Comparison of ENCODE assay signal across 16 cellular contexts in genomic region chr1:68254667-68255226, GRCh38. TPM values are rescaled to one million over a fixed set of nuclear protein-coding genes. Genes with fewer than 3 reads are reported as not detected.
A peak's percentile ranks its signal among the peaks of the same experiment; 100 is the strongest.
DNase-seq lines count a peak whose midpoint lies in the region; ATAC-seq and TF ChIP-seq lines count a peak whose summit lies in the region.
"Had no signal": no experiment of that assay in that cellular context is flagged by ENCODE, and none has a peak within 500 bp of the region (broad histone marks: within the 10 kb centered on the region; RNA-seq: fewer than 3 reads in every experiment).

No MANE protein-coding gene starts in this region.

- in situ Hi-C loops in IMR-90 (cut with MboI; ENCODE audit: low sequenced_read_pairs) (no loop called here), brain microvascular endothelial cell (cut with HindIII; ENCODE audit: low pct_ligation_motif_present, low sequenced_read_pairs) (no loop called here)

- H3K14ac ChIP-seq in IMR-90 (replicated peaks; ENCODE audit: low read depth, low read length) = no peak overlapping the region

- H3K9me3 ChIP-seq in IMR-90 (ENCODE audit: control insufficient read depth, insufficient read depth, low read length) = no peaks in the 10 kb centered on the region
- H3K9me3 ChIP-seq in neutrophil = no peaks in the 10 kb centered on the region
- no peaks in the 10 kb centered on the region for H3K9me3 ChIP-seq in stomach smooth muscle (ENCODE audit: control insufficient read depth in 2 of 2, low read length in 2 of 2)

- dilution Hi-C loops in IMR-90 (cut with HindIII; ENCODE audit: low sequenced_read_pairs, unreplicated experiment) = no loop called here

- no peak overlapping the region for H3K56ac ChIP-seq in IMR-90 (ENCODE audit: extremely low read depth, insufficient read depth, low read length)

- H3K27ac ChIP-seq in IMR-90 (ENCODE audit: insufficient read depth, low read length) (no peak overlapping the region), neutrophil (peak overlapping the region; percentile 73), stomach smooth muscle (ENCODE audit: low read length) (peak overlapping the region; percentile 26), brain microvascular endothelial cell (no peak overlapping the region)
- H3K27ac ChIP-seq: BLaER1 treated with 17β-estradiol and CSF1 and Interleukin-3, amounts not matched to agents 10 nM and 100 nM had no signal

- no peaks in the 10 kb centered on the region for H3K9me1 ChIP-seq in IMR-90 (ENCODE audit: insufficient read depth, low read length)

- no peak overlapping the region; the same call in 1 of the 2 replicates for H2BK120ac ChIP-seq in IMR-90 (ENCODE audit: low read depth, low read length)

- H3K27me3 Mint-ChIP-seq in chondrocyte (ENCODE audit: low read depth) = no peaks in the 10 kb centered on the region
- H3K27me3 Mint-ChIP-seq in stimulated activated naive B cell treated with anti-CD40 and anti-IgM and Interleukin-4, amounts not matched to agents 10 μg/mL and 1 μg/mL and 100 μg/mL, for 72 hours = peaks cover 0 to 4% of the 10 kb centered on the region in 2 donors
- H3K27me3 Mint-ChIP-seq: CD4-positive, alpha-beta T cell had no signal

- no peaks in the 10 kb centered on the region for H3K27me3 ChIP-seq in IMR-90 (ENCODE audit: control insufficient read depth, insufficient read depth, low read length)
- no peaks in the 10 kb centered on the region for H3K27me3 ChIP-seq in neutrophil
- H3K27me3 ChIP-seq in stomach smooth muscle (ENCODE audit: control insufficient read depth in 1 of 2, insufficient read depth in 2 of 2, low read length in 2 of 2) = no peaks in the 10 kb centered on the region
- no peaks in the 10 kb centered on the region for H3K27me3 ChIP-seq in brain microvascular endothelial cell (replicated peaks)
- H3K27me3 ChIP-seq: BLaER1 treated with 17β-estradiol and CSF1 and Interleukin-3, amounts not matched to agents 10 nM and 100 nM had no signal

- TF ChIP-seq CTCF in IMR-90 (conservative IDR thresholded peaks at IDR 0.05; ENCODE audit: low read depth, low read length) (no peak), chondrocyte (IDR thresholded peaks at IDR 0.05) (no peak), neutrophil (IDR thresholded peaks at IDR 0.05) (no peak), brain microvascular endothelial cell (IDR thresholded peaks at IDR 0.05; ENCODE audit: low read depth, low read length, missing control alignments) (no peak)

- peak overlapping the region; percentile 8; the same call in 1 of the 2 replicates for H3K18ac ChIP-seq in IMR-90 (ENCODE audit: low read depth, low read length)

- no peak overlapping the region for H2AK5ac ChIP-seq in IMR-90 (ENCODE audit: low read depth, low read length)

- H2BK15ac ChIP-seq in IMR-90 (ENCODE audit: low read depth, low read length) = no peak overlapping the region

- H3K36me3 ChIP-seq in IMR-90 (ENCODE audit: control insufficient read depth, insufficient read depth, low read length) (no peaks in the 10 kb centered on the region), neutrophil (no peaks in the 10 kb centered on the region), stomach smooth muscle (ENCODE audit: control insufficient read depth in 2 of 2, insufficient read depth in 2 of 2, low read length in 2 of 2) (no peaks in the 10 kb centered on the region), brain microvascular endothelial cell (replicated peaks) (no peaks in the 10 kb centered on the region)
- H3K36me3 ChIP-seq: BLaER1 treated with 17β-estradiol and CSF1 and Interleukin-3, amounts not matched to agents 10 nM and 100 nM had no signal

- peaks cover 12% of the 10 kb centered on the region for H3K4me1 Mint-ChIP-seq in chondrocyte (ENCODE audit: low read depth)
- no peaks in the 10 kb centered on the region for H3K4me1 Mint-ChIP-seq in stimulated activated naive B cell treated with anti-CD40 and anti-IgM and Interleukin-4, amounts not matched to agents 10 μg/mL and 1 μg/mL and 100 μg/mL, for 72 hours

- H2BK5ac ChIP-seq in IMR-90 (ENCODE audit: low read depth, low read length, poor library complexity, severe bottlenecking) = no peak overlapping the region

- H3K23ac ChIP-seq in IMR-90 (ENCODE audit: low read depth, low read length) = no peak overlapping the region

- no peaks in the 10 kb centered on the region for H3K79me1 ChIP-seq in IMR-90 (ENCODE audit: low read depth in 1 of 2, low read length in 2 of 2)

- H3K4me3 ChIP-seq in IMR-90 (ENCODE audit: insufficient read depth, low read depth, low read length) = no peak overlapping the region
- no peak overlapping the region for H3K4me3 ChIP-seq in neutrophil (ENCODE audit: low read depth in 1 of 2, low read length in 1 of 2)
- H3K4me3 ChIP-seq in stomach smooth muscle (ENCODE audit: low read length in 2 of 2) = peak overlapping the region in 1 of 2 donors; percentile 35
- no peak overlapping the region for H3K4me3 ChIP-seq in brain microvascular endothelial cell (ENCODE audit: low read depth, low read length)
- H3K4me3 ChIP-seq: BLaER1 treated with 17β-estradiol and CSF1 and Interleukin-3, amounts not matched to agents 10 nM and 100 nM; GM23338 had no signal

- 0 out of 4 replicates have a peak overlapping the region, but pooled peaks of 1 of the 2 experiments have one; percentile 10 for H4K8ac ChIP-seq in IMR-90 (ENCODE audit: low read depth in 2 of 2, low read length in 2 of 2)

- no peak overlapping the region for H2BK20ac ChIP-seq in IMR-90 (ENCODE audit: low read depth, low read length)

- BruUV-seq in IMR-90 (replicated peaks; lab: Mats Ljungman, UMichigan) = no TSS peak

- no peak for TF ChIP-seq RAD21 in IMR-90 (IDR thresholded peaks at IDR 0.05; ENCODE audit: low read length)

- no peak for TF ChIP-seq POLR2A in IMR-90 (IDR thresholded peaks at IDR 0.05; ENCODE audit: low read depth, low read length)

- no peak overlapping the region for H3K9ac ChIP-seq in IMR-90 (ENCODE audit: low read depth, low read length)
- no peak overlapping the region for H3K9ac ChIP-seq in stomach smooth muscle (ENCODE audit: low read length in 2 of 2)
- H3K9ac ChIP-seq: BLaER1 treated with 17β-estradiol and CSF1 and Interleukin-3, amounts not matched to agents 10 nM and 100 nM had no signal

- no peak overlapping the region for H3K4me3 Mint-ChIP-seq in chondrocyte (ENCODE audit: unreplicated experiment)
- no peak overlapping the region for H3K4me3 Mint-ChIP-seq in stimulated activated naive B cell treated with anti-CD40 and anti-IgM and Interleukin-4, amounts not matched to agents 10 μg/mL and 1 μg/mL and 100 μg/mL, for 72 hours
- H3K4me3 Mint-ChIP-seq: CD4-positive, alpha-beta T cell; GM23338 had no signal

- ATAC-seq in IMR-90 (ENCODE audit: low read depth) = 0 out of 2 replicates have a peak, but pooled peaks have one; percentile 17
- no peak for ATAC-seq in stimulated activated naive B cell treated with anti-CD40 and anti-IgM and Interleukin-4, amounts not matched to agents 10 μg/mL and 1 μg/mL and 100 μg/mL, for 72 hours (replicated peaks)
- ATAC-seq in HG03469 (IDR thresholded peaks at IDR 0.05; ENCODE audit: unreplicated experiment) = no peak
- ATAC-seq: GM23338 had no signal

- no peak overlapping the region for H3K4ac ChIP-seq in IMR-90 (ENCODE audit: low read depth, low read length)

- no peak overlapping the region for H4K91ac ChIP-seq in IMR-90 (ENCODE audit: insufficient read depth, low read depth, low read length)

- 0 out of 2 replicates have a peak overlapping the region, but pooled peaks have one; percentile 6 for H3K4me2 ChIP-seq in IMR-90 (ENCODE audit: low read depth, low read length)
- H3K4me2 ChIP-seq: BLaER1 treated with 17β-estradiol and CSF1 and Interleukin-3, amounts not matched to agents 10 nM and 100 nM; GM23338 had no signal

- H3K36me3 Mint-ChIP-seq in chondrocyte (ENCODE audit: low read depth) = no peaks in the 10 kb centered on the region
- no peaks in the 10 kb centered on the region for H3K36me3 Mint-ChIP-seq in stimulated activated naive B cell treated with anti-CD40 and anti-IgM and Interleukin-4, amounts not matched to agents 10 μg/mL and 1 μg/mL and 100 μg/mL, for 72 hours

- intact Hi-C loops in IMR-90 (cut with micrococcal nuclease) = loop anchor here (5.0 kb wide), 1 partner anchor 547 kb away; no protein-coding TSS in a partner anchor

- H4K20me1 ChIP-seq in IMR-90 (ENCODE audit: insufficient read depth, low read length) = no peaks in the 10 kb centered on the region
- H4K20me1 ChIP-seq: BLaER1 treated with 17β-estradiol and CSF1 and Interleukin-3, amounts not matched to agents 10 nM and 100 nM had no signal

- WGBS in IMR-90 (ENCODE audit: extremely low coverage in 2 of 2, insufficient read length in 1 of 2), 2 experiments = no CpG with 5 or more reads among the region's 3 CpGs

- POLR2A ChIA-PET in IMR-90 (lab: Charles Lee; ENCODE audit: unreplicated experiment) = interaction anchor here (0.9 kb wide), 1 partner anchor 22 kb away, joined by 3 read pairs; the partner anchor contains the start of gene WLS

- peaks cover 3% of the 10 kb centered on the region for H3K4me1 ChIP-seq in IMR-90 (ENCODE audit: control insufficient read depth, insufficient read depth, low read length)
- peaks cover 36 to 39% of the 10 kb centered on the region in 2 experiments for H3K4me1 ChIP-seq in neutrophil (ENCODE audit: control insufficient read depth in 1 of 2, insufficient read depth in 1 of 2, low read depth in 1 of 2, low read length in 1 of 2)
- H3K4me1 ChIP-seq in stomach smooth muscle (ENCODE audit: control insufficient read depth, insufficient read depth, low read length) = no peaks in the 10 kb centered on the region
- H3K4me1 ChIP-seq: BLaER1 treated with 17β-estradiol and CSF1 and Interleukin-3, amounts not matched to agents 10 nM and 100 nM had no signal

- DNase-seq in IMR-90 = no peak
- no peak for DNase-seq in chondrocyte (ENCODE audit: low spot score)
- no peak for DNase-seq in brain microvascular endothelial cell
- no peak for DNase-seq in stimulated activated naive B cell treated with anti-CD40 and anti-IgM and Interleukin-4, amounts not matched to agents 10 μg/mL and 1 μg/mL and 100 μg/mL, for 72 hours
- DNase-seq: ACHN; Calu3; CD4-positive, alpha-beta T cell; DMS 273 treated with DMSO at 0.1 percent for 48 hours; DMS79 treated with DMSO at 0.1 percent for 48 hours; GDM1; H7 had no signal

- peak overlapping the region; percentile 18 for H3K27ac Mint-ChIP-seq in chondrocyte (ENCODE audit: unreplicated experiment)
- no peak overlapping the region for H3K27ac Mint-ChIP-seq in stimulated activated naive B cell treated with anti-CD40 and anti-IgM and Interleukin-4, amounts not matched to agents 10 μg/mL and 1 μg/mL and 100 μg/mL, for 72 hours
- H3K27ac Mint-ChIP-seq: CD4-positive, alpha-beta T cell; GM23338 had no signal

- H3K9me3 Mint-ChIP-seq in chondrocyte (ENCODE audit: low read depth) = peaks cover 11% of the 10 kb centered on the region
- peaks cover 0 to 3% of the 10 kb centered on the region in 2 donors for H3K9me3 Mint-ChIP-seq in stimulated activated naive B cell treated with anti-CD40 and anti-IgM and Interleukin-4, amounts not matched to agents 10 μg/mL and 1 μg/mL and 100 μg/mL, for 72 hours
- H3K9me3 Mint-ChIP-seq: GM23338 had no signal

- no peak overlapping the region for H2AK9ac ChIP-seq in IMR-90 (replicated peaks; ENCODE audit: low read depth, low read length, poor library complexity)

- no peak overlapping the region for H2AFZ ChIP-seq in IMR-90 (replicated peaks; ENCODE audit: low read length, poor library complexity)
- H2AFZ ChIP-seq: GM23338 had no signal

- CTCF ChIA-PET in IMR-90 (lab: Yijun Ruan, JAX) = no interaction called here

- no peak overlapping the region; the same call in 1 of the 2 replicates for H4K5ac ChIP-seq in IMR-90 (ENCODE audit: low read depth, low read length)

RNA-seq across cellular contexts. Expression of gene WLS, which starts 22.4 kb away (rescaled TPM):
- total RNA-seq in IMR-90 (2012; rRNA removed) (139 and 157 TPM in 2 replicates), chondrocyte (149 to 207 TPM (median 160 TPM) in 3 replicates)
- 105 and 152 TPM in 2 replicates for polyA plus RNA-seq in IMR-90 (2012; rRNA removed)
- polyA plus RNA-seq in IMR-90 (2012; cell fraction: cytosol; rRNA removed) = 50.8 and 60.3 TPM in 2 replicates
- 47.7 and 165 TPM in 2 replicates for polyA plus RNA-seq in IMR-90 (2012; cell fraction: nucleus; rRNA removed; ENCODE audit: low replicate concordance)

Comparison
In these comparisons a context has a peak if more than half of its experiments do, and no peak if none do; other contexts are left out.
1. H3K27ac ChIP-seq: peak in neutrophil (single experiment) and stomach smooth muscle (single experiment); none in IMR-90 (single experiment) and brain microvascular endothelial cell (single experiment).